8 cellular contexts compared by ENCODE assay signal in the genomic region with DNA sequence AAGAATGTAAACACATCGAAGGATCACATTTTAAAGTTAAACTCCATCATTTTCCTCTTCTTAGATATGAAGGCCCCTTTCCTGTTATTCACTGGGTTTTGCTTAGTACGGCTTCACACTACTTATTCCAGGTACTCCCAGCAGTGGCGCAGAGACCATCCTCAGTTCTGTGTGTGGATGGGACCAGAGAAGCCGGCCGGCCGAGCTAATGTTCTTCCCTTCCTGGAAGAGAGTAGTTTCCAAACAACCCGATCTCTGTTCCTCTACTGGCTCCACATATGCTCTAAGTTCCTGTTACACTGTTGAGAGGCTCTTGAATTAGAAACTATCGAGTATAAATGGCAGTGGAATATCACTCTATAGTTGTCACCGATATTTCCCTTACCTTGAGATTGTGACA. TPM values are rescaled to one million over a fixed set of nuclear protein-coding genes. Genes with fewer than 3 reads are reported as not detected.
DNase-seq lines count a peak whose midpoint lies in the region; ATAC-seq and TF ChIP-seq lines count a peak whose summit lies in the region.

No MANE protein-coding gene starts in this region.

- no peaks in the 10 kb centered on the region for H3K9me3 Mint-ChIP-seq in activated naive CD8-positive, alpha-beta T cell treated with anti-CD3 and anti-CD28 coated beads, Interleukin-2, amount 10 ng/mL, durations not matched to agents 7 days and 5 days

- peaks cover 5% of the 10 kb centered on the region; the same call in 1 of the 2 replicates for H3K4me1 ChIP-seq in HUES64 (ENCODE audit: insufficient read depth, low read length)

- H3K27me3 ChIP-seq in AG04450 (ENCODE audit: control insufficient read depth, insufficient read depth, low read length) (no peaks in the 10 kb centered on the region), HUES64 (ENCODE audit: insufficient read depth, low read length) (no peaks in the 10 kb centered on the region)

- H3K36me3 Mint-ChIP-seq in activated naive CD8-positive, alpha-beta T cell treated with anti-CD3 and anti-CD28 coated beads, Interleukin-2, amount 10 ng/mL, durations not matched to agents 7 days and 5 days = peaks cover 21% of the 10 kb centered on the region

- 85% methylated on average over 6 of the region's 9 CpGs for WGBS in HUES64

- ATAC-seq in activated naive CD8-positive, alpha-beta T cell treated with anti-CD3 and anti-CD28 coated beads, Interleukin-2, amount 10 ng/mL, durations not matched to agents 7 days and 5 days (ENCODE audit: low read depth) = no peak
- no peak for ATAC-seq in GM21447 (IDR thresholded peaks at IDR 0.05; ENCODE audit: unreplicated experiment)

- peak overlapping the region; percentile 70 for H3K27ac Mint-ChIP-seq in activated naive CD8-positive, alpha-beta T cell treated with anti-CD3 and anti-CD28 coated beads, Interleukin-2, amount 10 ng/mL, durations not matched to agents 7 days and 5 days

- H3K9me3 ChIP-seq in AG04450 (ENCODE audit: control insufficient read depth, insufficient read depth, low read length) (no peaks in the 10 kb centered on the region; the same call in 1 of the 2 replicates), HUES64 (ENCODE audit: insufficient read depth, low read depth, low read length) (no peaks in the 10 kb centered on the region)

- peaks cover 3% of the 10 kb centered on the region for H3K27me3 Mint-ChIP-seq in activated naive CD8-positive, alpha-beta T cell treated with anti-CD3 and anti-CD28 coated beads, Interleukin-2, amount 10 ng/mL, durations not matched to agents 7 days and 5 days

- H3K9ac ChIP-seq in HUES64 (ENCODE audit: low read depth, low read length) = peak overlapping the region; percentile 68

- peaks cover 47% of the 10 kb centered on the region for H3K36me3 ChIP-seq in HUES64 (ENCODE audit: insufficient read depth, low read length)

- H3K4me1 Mint-ChIP-seq in activated naive CD8-positive, alpha-beta T cell treated with anti-CD3 and anti-CD28 coated beads, Interleukin-2, amount 10 ng/mL, durations not matched to agents 7 days and 5 days = peaks cover 17% of the 10 kb centered on the region

- H3K27ac ChIP-seq in AG04450 (ENCODE audit: low read depth, low read length) (no peak overlapping the region), HUES64 (ENCODE audit: low read depth, low read length) (no peak overlapping the region), substantia nigra (ENCODE audit: low read depth, low read length, poor library complexity, severe bottlenecking) (peak overlapping the region; percentile 70)

- DNase-seq in AG04450 (ENCODE audit: low read depth, low spot score) = no peak
- no peak for DNase-seq in activated naive CD8-positive, alpha-beta T cell treated with anti-CD3 and anti-CD28 coated beads, Interleukin-2, amount 10 ng/mL, durations not matched to agents 7 days and 5 days
- DNase-seq in iPS-NIHi11 (ENCODE audit: low spot score) = peak; percentile 28
- peak in 6 of 49 donors; percentile 3 to 29 (median 14) for DNase-seq in substantia nigra (lab: John Stamatoyannopoulos, UW)
- no peak for DNase-seq in NCI-H226
- DNase-seq in activated CD4-positive, alpha-beta T cell treated with anti-CD3 and anti-CD28 coated beads, Interleukin-2, amount 50 U/mL, for 1 hour = no peak

- H3K4me3 Mint-ChIP-seq in activated naive CD8-positive, alpha-beta T cell treated with anti-CD3 and anti-CD28 coated beads, Interleukin-2, amount 10 ng/mL, durations not matched to agents 7 days and 5 days = peak overlapping the region; percentile 88

- no peak for TF ChIP-seq CTCF in AG04450 (IDR thresholded peaks at IDR 0.05; ENCODE audit: low read depth, low read length)

- CTCF ChIA-PET in AG04450 (lab: Charles Lee) = interaction anchor here (6.0 kb wide), 1 partner anchor 235 kb away, joined by 32 read pairs; no protein-coding TSS in a partner anchor

- peak overlapping the region; percentile 68 for H3K4me3 ChIP-seq in AG04450 (ENCODE audit: low read depth, low read length)
- peak overlapping the region; percentile 97 for H3K4me3 ChIP-seq in HUES64 (ENCODE audit: low read length)

- POLR2A ChIA-PET in AG04450 (lab: Yijun Ruan, JAX) = interaction anchor here (0.8 kb wide), 1 partner anchor 34 kb away, joined by 5 read pairs; no protein-coding TSS in a partner anchor
- POLR2A ChIA-PET in activated naive CD8-positive, alpha-beta T cell treated with anti-CD3 and anti-CD28 coated beads, Interleukin-2, amount 10 ng/mL, durations not matched to agents 7 days and 5 days (lab: Charles Lee) = interaction anchor here (1.0 to 1.7 kb wide), 2 partner anchors 106 to 108 kb away, joined by 3 to 9 read pairs; partner anchors contain the start of gene PRDM10

RNA-seq across cellular contexts. Expression of gene NFRKB, which starts 0.7 kb away (rescaled TPM):
- 12.7 TPM in 2 replicates for polyA plus RNA-seq in AG04450 (2011; rRNA removed)
- polyA minus RNA-seq in AG04450 (2011; rRNA and poly(A)+ RNA removed) = 19.9 and 24.0 TPM in 2 replicates
- 24.4 TPM for polyA plus RNA-seq in HUES64 (2013, experiment 1 of 2)
- polyA plus RNA-seq in HUES64 (2013, experiment 2 of 2) = 22.4 TPM
- total RNA-seq in activated naive CD8-positive, alpha-beta T cell treated with anti-CD3 and anti-CD28 coated beads, Interleukin-2, amount 10 ng/mL, durations not matched to agents 7 days and 5 days = 10 to 100 TPM; 40.4 to 49.0 TPM
